ENCODE assay signal across 22 cellular contexts in the genomic region with DNA sequence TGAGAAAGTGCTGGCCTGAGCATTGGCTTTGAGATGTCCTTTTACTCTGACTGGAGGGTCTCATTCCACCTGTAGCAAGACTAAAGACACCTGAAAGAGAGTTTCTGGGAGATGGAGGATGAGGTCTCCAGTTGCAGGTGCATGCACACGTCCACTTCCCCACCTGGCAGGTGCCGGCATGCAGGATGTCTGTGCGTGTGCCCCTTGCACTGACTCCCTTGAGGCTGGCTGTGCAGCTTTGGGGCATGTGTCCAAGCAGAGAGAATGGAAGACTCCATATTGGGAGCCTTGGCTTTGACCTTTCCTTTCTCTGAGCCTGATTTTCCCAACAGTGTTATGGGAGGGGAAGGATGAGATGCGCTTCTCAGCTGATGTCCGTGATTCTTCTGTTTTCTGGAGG. TPM values are rescaled to one million over a fixed set of nuclear protein-coding genes. Genes with fewer than 3 reads are reported as not detected.
DNase-seq lines count a peak whose midpoint lies in the region; ATAC-seq and TF ChIP-seq lines count a peak whose summit lies in the region.
"Had no signal": no experiment of that assay in that cellular context is flagged by ENCODE, and none has a peak within 500 bp of the region (broad histone marks: within the 10 kb centered on the region; RNA-seq: fewer than 3 reads in every experiment).

No MANE protein-coding gene starts in this region.

- no peak overlapping the region for H3K9ac ChIP-seq in parathyroid adenoma
- H3K9ac ChIP-seq: BLaER1 treated with 17β-estradiol and CSF1 and Interleukin-3, amounts not matched to agents 10 nM and 100 nM had no signal

- WGBS in lung, 2 donors: 88 to 90% methylated on average over 5 of the region's 5 CpGs

- H3K27me3 Mint-ChIP-seq in activated CD4-positive, alpha-beta memory T cell treated with anti-CD3 and anti-CD28 coated beads for 36 hours: peaks cover 9% of the 10 kb centered on the region

- TF ChIP-seq CTCF in lung (IDR thresholded peaks at IDR 0.05; ENCODE audit: control extremely low read depth, extremely low read depth): no peak
- no peak for TF ChIP-seq CTCF in parathyroid adenoma (IDR thresholded peaks at IDR 0.05)
- TF ChIP-seq CTCF in omental fat pad (IDR thresholded peaks at IDR 0.05): no peak

- H3K36me3 ChIP-seq in lung (ENCODE audit: control insufficient read depth in 2 of 2, insufficient read depth in 2 of 2, low read length in 2 of 2) (no peaks in the 10 kb centered on the region), parathyroid adenoma (ENCODE audit: control insufficient read depth, insufficient read depth, low read length) (no peaks in the 10 kb centered on the region)
- H3K36me3 ChIP-seq: BE2C; BLaER1 treated with 17β-estradiol and CSF1 and Interleukin-3, amounts not matched to agents 10 nM and 100 nM; HAP-1 had no signal

- POLR2A ChIA-PET in activated CD4-positive, alpha-beta memory T cell treated with anti-CD3 and anti-CD28 coated beads for 36 hours (lab: Charles Lee): no interaction called here

- H3K27ac Mint-ChIP-seq in activated CD4-positive, alpha-beta memory T cell treated with anti-CD3 and anti-CD28 coated beads for 36 hours: no peak overlapping the region
- H3K27ac Mint-ChIP-seq: CD14-positive monocyte; CD4-positive, alpha-beta T cell; GM23338; HFFc6 had no signal

- H3K4me3 ChIP-seq in lung (no peak overlapping the region), parathyroid adenoma (ENCODE audit: low read depth, low read length) (no peak overlapping the region)
- H3K4me3 ChIP-seq: A549; BLaER1 treated with 17β-estradiol and CSF1 and Interleukin-3, amounts not matched to agents 10 nM and 100 nM; GM23338; HAP-1 had no signal

- no peak overlapping the region for H2AFZ ChIP-seq in parathyroid adenoma
- H2AFZ ChIP-seq: GM23338 had no signal

- peak; percentile 72 for DNase-seq in cardiac septum (ENCODE audit: low spot score)
- DNase-seq in Right ventricle myocardium superior: no peak
- peak; percentile 16 for DNase-seq in lung (ENCODE audit: low spot score)
- no peak for DNase-seq in omental fat pad (ENCODE audit: low spot score)
- DNase-seq in glomerular visceral epithelial cell (ENCODE audit: extremely low spot score): no peak
- DNase-seq in activated CD4-positive, alpha-beta memory T cell treated with anti-CD3 and anti-CD28 coated beads for 36 hours: no peak
- DNase-seq: 8988T; ACHN; AML-193; BE2C; CD8-positive, alpha-beta memory T cell; DMS53; DMS79 treated with DMSO at 0.1 percent for 48 hours; GF-D8; HFFc6 had no signal

- H3K9me3 ChIP-seq in lung (ENCODE audit: control insufficient read depth in 2 of 2, insufficient read depth in 1 of 2, low read length in 1 of 2) (no peaks in the 10 kb centered on the region), parathyroid adenoma (ENCODE audit: control insufficient read depth, low read length) (no peaks in the 10 kb centered on the region)
- H3K9me3 ChIP-seq: A549; BE2C; BLaER1 treated with 17β-estradiol and CSF1 and Interleukin-3, amounts not matched to agents 10 nM and 100 nM; HAP-1 had no signal

- no peaks in the 10 kb centered on the region for H3K36me3 Mint-ChIP-seq in activated CD4-positive, alpha-beta memory T cell treated with anti-CD3 and anti-CD28 coated beads for 36 hours
- H3K36me3 Mint-ChIP-seq: CD14-positive monocyte had no signal

- H3K4me1 Mint-ChIP-seq in activated CD4-positive, alpha-beta memory T cell treated with anti-CD3 and anti-CD28 coated beads for 36 hours (ENCODE audit: low read depth): peaks cover 7% of the 10 kb centered on the region

- intact Hi-C loops in cardiac septum (cut with DNase I) (no loop called here), Right ventricle myocardium superior (cut with DNase I) (no loop called here)
- intact Hi-C loops in activated CD4-positive, alpha-beta memory T cell treated with anti-CD3 and anti-CD28 coated beads for 36 hours (cut with micrococcal nuclease): no loop called here

- H3K4me3 Mint-ChIP-seq in activated CD4-positive, alpha-beta memory T cell treated with anti-CD3 and anti-CD28 coated beads for 36 hours: no peak overlapping the region
- H3K4me3 Mint-ChIP-seq: CD14-positive monocyte; CD4-positive, alpha-beta T cell; CD8-positive, alpha-beta memory T cell; GM23338; HFFc6 had no signal

- H3K4me2 ChIP-seq in parathyroid adenoma (ENCODE audit: low read length): no peak overlapping the region
- H3K4me2 ChIP-seq: A549; BLaER1 treated with 17β-estradiol and CSF1 and Interleukin-3, amounts not matched to agents 10 nM and 100 nM; GM23338 had no signal

- H3K27me3 ChIP-seq in lung (ENCODE audit: control insufficient read depth, insufficient read depth): no peaks in the 10 kb centered on the region
- no peaks in the 10 kb centered on the region for H3K27me3 ChIP-seq in parathyroid adenoma (ENCODE audit: control insufficient read depth, insufficient read depth, low read length)
- H3K27me3 ChIP-seq: BE2C; BLaER1 treated with 17β-estradiol and CSF1 and Interleukin-3, amounts not matched to agents 10 nM and 100 nM had no signal

- peaks cover 2% of the 10 kb centered on the region for H3K79me2 ChIP-seq in parathyroid adenoma

- H3K9me3 Mint-ChIP-seq in activated CD4-positive, alpha-beta memory T cell treated with anti-CD3 and anti-CD28 coated beads for 36 hours: no peaks in the 10 kb centered on the region
- H3K9me3 Mint-ChIP-seq: CD14-positive monocyte; CD4-positive, alpha-beta T cell; CD8-positive, alpha-beta memory T cell; GM23338; HFFc6 had no signal

- H3K4me1 ChIP-seq in lung (ENCODE audit: control insufficient read depth in 2 of 2, insufficient read depth in 2 of 2, low read length in 2 of 2): peaks cover 0 to 2% of the 10 kb centered on the region in 2 donors
- H3K4me1 ChIP-seq in parathyroid adenoma: peaks cover 30% of the 10 kb centered on the region
- H3K4me1 ChIP-seq: A549, HAP-1 had no signal

- no peak for ATAC-seq in Right ventricle myocardium superior (ENCODE audit: poor library complexity)
- ATAC-seq in lung (ENCODE audit: insufficient read depth, low FRiP score): no peak
- no peak for ATAC-seq in omental fat pad (ENCODE audit: low FRiP score)
- ATAC-seq: A549, GM23338 had no signal

- CTCF ChIA-PET in activated CD4-positive, alpha-beta memory T cell treated with anti-CD3 and anti-CD28 coated beads for 36 hours (lab: Charles Lee): interaction anchor here (1.3 to 4.1 kb wide), 3 partner anchors 31 to 62 kb away, joined by 3 to 17 read pairs (median 4); no protein-coding TSS in a partner anchor

- H3K27ac ChIP-seq in lung (ENCODE audit: low read depth in 1 of 2, low read length in 1 of 2): no peak overlapping the region
- peak overlapping the region; percentile 96 for H3K27ac ChIP-seq in parathyroid adenoma
- H3K27ac ChIP-seq: A549; BLaER1 treated with 17β-estradiol and CSF1 and Interleukin-3, amounts not matched to agents 10 nM and 100 nM had no signal

RNA-seq across cellular contexts. Expression of gene TUB, which starts 44.0 kb away (rescaled TPM):
- 12.2 TPM for total RNA-seq in cardiac septum
- total RNA-seq in Right ventricle myocardium superior: 20.5 TPM
- total RNA-seq in lung: 10 to 100 TPM in 1 of 2 donors, 1 to 10 TPM in 1; 8.5 to 23.5 TPM
- 1 to 10 TPM in 1 of 2 donors, under 1 TPM in 1; 0.96 to 1.8 TPM for polyA plus RNA-seq in lung
- 10 to 100 TPM in 3 of 4 donors, 1 to 10 TPM in 1; 8.9 to 24.4 (median 12.6) TPM for total RNA-seq in omental fat pad
- total RNA-seq in activated CD4-positive, alpha-beta memory T cell treated with anti-CD3 and anti-CD28 coated beads for 36 hours: under 1 TPM; 0.36 to 0.58 TPM
- polyA plus RNA-seq: CD14-positive monocyte; CD8-positive, alpha-beta memory T cell had no signal

RNA-seq across cellular contexts. Expression of gene EIF3F, which starts 49.8 kb away (rescaled TPM):
- total RNA-seq in cardiac septum: 123 TPM
- 137 TPM for total RNA-seq in Right ventricle myocardium superior
- 100 to 1,000 TPM; 209 to 260 TPM for total RNA-seq in lung
- polyA plus RNA-seq in lung: 100 to 1,000 TPM; 166 to 471 TPM
- 100 to 1,000 TPM; 140 to 157 (median 154) TPM for total RNA-seq in omental fat pad
- 100 to 1,000 TPM; 309 to 319 TPM for total RNA-seq in activated CD4-positive, alpha-beta memory T cell treated with anti-CD3 and anti-CD28 coated beads for 36 hours

Comparison
In these comparisons a context has a peak if more than half of its experiments do, and no peak if none do; other contexts are left out.
1. DNase-seq: peak in cardiac septum (single experiment) and lung (single experiment); none in Right ventricle myocardium superior (single experiment), omental fat pad (single experiment), glomerular visceral epithelial cell (single experiment) and activated CD4-positive, alpha-beta memory T cell treated with anti-CD3 and anti-CD28 coated beads for 36 hours (single experiment).